8 cellular contexts compared by ENCODE assay signal in the genomic region with DNA sequence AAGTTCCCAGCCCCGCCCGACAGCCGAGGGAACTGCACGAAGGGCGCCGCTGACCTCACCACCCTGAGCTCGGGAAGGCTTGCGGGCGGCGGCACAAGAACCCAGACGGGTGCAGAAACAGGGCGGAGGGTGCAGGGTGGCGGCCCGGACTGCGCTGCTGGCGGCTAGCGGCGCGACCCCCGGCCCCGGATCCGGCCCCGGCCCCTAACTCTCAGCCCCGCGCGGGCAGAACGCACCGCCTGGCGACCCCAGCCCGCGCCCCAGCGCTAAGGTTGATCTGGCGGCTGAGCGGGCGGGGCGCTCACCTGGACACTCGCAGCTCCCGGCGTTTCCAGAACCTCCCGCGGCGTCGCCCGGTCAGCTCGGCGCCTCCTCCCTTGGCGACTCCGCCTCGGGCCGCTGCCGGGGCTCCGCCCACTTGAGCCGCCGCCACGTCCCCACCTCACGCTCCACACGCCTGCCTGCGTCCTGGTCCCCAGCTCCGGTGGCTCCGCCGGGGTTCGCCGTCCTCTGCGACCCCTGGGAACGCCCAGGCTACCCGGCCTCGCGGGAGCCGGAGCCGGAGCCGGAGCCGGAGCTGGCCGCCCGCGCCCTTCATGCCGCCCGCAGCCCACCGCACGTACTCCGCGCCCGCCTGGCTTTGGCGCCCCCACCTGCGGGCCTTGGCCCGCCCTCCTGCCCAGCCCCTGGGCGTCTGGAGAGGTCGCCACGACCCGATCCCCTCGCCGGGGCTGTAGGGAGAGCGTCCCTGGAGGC. TPM values are rescaled to one million over a fixed set of nuclear protein-coding genes. Genes with fewer than 3 reads are reported as not detected.
DNase-seq lines count a peak whose midpoint lies in the region; ATAC-seq and TF ChIP-seq lines count a peak whose summit lies in the region.

A gene (minus strand): TSS at position 369 of the 756 bp plus-strand sequence. CDS start 9,227 bp downstream, outside the sequence.

- TF ChIP-seq CTCF in WERI-Rb-1 (IDR thresholded peaks at IDR 0.05; ENCODE audit: low read depth, low read length) = no peak

- peak within 1 kb of the TSS; percentile 43 for H3K4me3 ChIP-seq in WERI-Rb-1 (ENCODE audit: low read depth, low read length)

- peaks cover 2% of the 10 kb centered on the region; the same call in 1 of the 2 replicates for H3K36me3 ChIP-seq in WERI-Rb-1

- H3K27me3 ChIP-seq in WERI-Rb-1 (ENCODE audit: insufficient read depth, low read depth, severe bottlenecking) = no peaks in the 10 kb centered on the region

- no peaks in the 10 kb centered on the region for H3K9me3 ChIP-seq in WERI-Rb-1 (ENCODE audit: severe bottlenecking)

- DNase-seq in SIG-M5 treated with dmso at 0.1 percent for 504 hours (lab: John Stamatoyannopoulos, UW; ENCODE audit: unreplicated experiment) = peak; percentile 74
- no peak for DNase-seq in SIG-M5 (lab: John Stamatoyannopoulos, UW)
- peak; percentile 35 for DNase-seq in NCI-H128 (lab: John Stamatoyannopoulos, UW; ENCODE audit: unreplicated experiment)
- peak; percentile 87 for DNase-seq in WERI-Rb-1
- DNase-seq in dermis microvascular lymphatic vessel endothelial cell (ENCODE audit: low read depth in 2 of 2) = peak; percentile 15 to 80
- peak; percentile 92 for DNase-seq in left lobe of liver (ENCODE audit: low spot score)
- DNase-seq in stimulated activated CD4-positive, alpha-beta T cell treated with anti-CD3 and anti-CD28 coated beads, Interleukin-1b, Interleukin-23, amount 100 ng/mL, for 4 hours (ENCODE audit: low read depth in 2 of 2) = peak; percentile 4 to 25

- ATAC-seq in HG02571 (IDR thresholded peaks at IDR 0.05; ENCODE audit: unreplicated experiment) (peak; percentile 91), left lobe of liver (peak; percentile 95)

- H3K27ac ChIP-seq in WERI-Rb-1 = peak within 1 kb of the TSS; percentile 87

RNA-seq across cellular contexts. Expression of the gene that starts here (rescaled TPM):
- 29.8 and 37.0 TPM in 2 replicates for total RNA-seq in dermis microvascular lymphatic vessel endothelial cell
- 13.8 TPM for total RNA-seq in left lobe of liver
